ENCODE assay signal across 11 cellular contexts in the genomic region with DNA sequence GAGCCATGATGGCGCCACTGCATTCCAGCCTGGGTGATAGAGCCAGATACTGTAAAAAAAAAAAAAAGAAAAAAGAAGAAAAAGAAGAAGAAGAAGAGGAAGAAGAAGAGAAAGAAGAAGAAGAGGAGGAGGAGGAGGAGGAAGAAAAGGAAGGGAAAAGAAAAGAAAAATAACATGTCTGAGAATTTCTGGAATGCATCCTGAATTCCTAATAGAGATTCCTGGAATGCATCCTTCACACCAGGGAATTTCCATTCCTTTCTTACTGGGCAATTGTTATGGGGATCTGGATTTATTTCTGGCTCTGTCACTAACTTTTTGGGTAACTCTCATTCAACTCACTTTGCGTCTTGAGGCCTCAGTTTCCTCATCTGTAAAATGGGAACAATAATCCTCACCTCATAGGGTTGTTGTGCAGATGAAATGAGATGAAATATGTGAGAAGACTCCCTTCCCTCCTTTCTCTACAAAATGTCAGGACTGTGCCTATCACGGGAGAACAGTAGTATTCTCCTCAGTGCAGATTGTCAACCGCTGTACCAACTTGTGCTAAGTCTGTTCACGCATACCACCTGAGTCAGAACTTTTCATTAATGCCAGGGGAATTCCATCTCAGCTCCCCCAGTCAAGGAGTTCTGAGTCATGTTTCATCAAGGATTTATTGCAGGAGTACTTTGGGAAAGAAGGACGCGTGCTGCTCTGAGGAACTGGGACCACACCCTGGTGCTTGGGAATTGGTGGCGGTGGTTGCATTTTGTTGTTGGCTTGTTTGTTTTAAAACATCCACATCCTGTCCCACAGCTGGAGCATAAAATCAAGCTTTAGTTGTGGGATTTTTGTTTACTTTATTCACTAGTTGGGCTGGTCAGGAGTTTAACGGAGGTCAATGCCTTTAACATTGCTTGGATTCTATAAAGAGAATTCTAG. TPM values are rescaled to one million over a fixed set of nuclear protein-coding genes. Genes with fewer than 3 reads are reported as not detected.
DNase-seq lines count a peak whose midpoint lies in the region; ATAC-seq and TF ChIP-seq lines count a peak whose summit lies in the region.
"Had no signal": no experiment of that assay in that cellular context is flagged by ENCODE, and none has a peak within 500 bp of the region (broad histone marks: within the 10 kb centered on the region; RNA-seq: fewer than 3 reads in every experiment).

No MANE protein-coding gene starts in this region.

- no peaks in the 10 kb centered on the region for H3K36me3 Mint-ChIP-seq in activated naive CD4-positive, alpha-beta T cell treated with anti-CD3 and anti-CD28 coated beads, Interleukin-2, amount 50 U/mL, for 72 hours

- H3K27me3 ChIP-seq in A673 (replicated peaks; ENCODE audit: insufficient read depth, low read depth, low read length, poor library complexity) (no peaks in the 10 kb centered on the region), HUES48 (ENCODE audit: control insufficient read depth, insufficient read depth, low read length) (no peaks in the 10 kb centered on the region), lung (ENCODE audit: control insufficient read depth, insufficient read depth) (no peaks in the 10 kb centered on the region)
- H3K27me3 ChIP-seq: BE2C had no signal

- H3K9ac ChIP-seq in HUES48 (ENCODE audit: low read depth, low read length) = peak overlapping the region; percentile 22; the same call in 1 of the 2 replicates

- BruUV-seq in A673 (replicated peaks; lab: Mats Ljungman, UMichigan) = no TSS peak

- WGBS in lung, 2 donors = 53 to 64% methylated on average over 9 of the region's 9 CpGs

- peak; percentile 10 for DNase-seq in A673 (ENCODE audit: low spot score)
- DNase-seq in coronary artery (ENCODE audit: low spot score) = no peak
- DNase-seq in lung (ENCODE audit: low spot score) = no peak
- DNase-seq in KBM-7 = no peak
- DNase-seq in activated naive CD4-positive, alpha-beta T cell treated with anti-CD3 and anti-CD28 coated beads, Interleukin-2, amount 50 U/mL, for 72 hours (ENCODE audit: low spot score in 2 of 2) = no peak
- no peak for DNase-seq in stimulated activated CD4-positive, alpha-beta T cell treated with anti-CD3 and anti-CD28 coated beads, Interleukin-15, amount 100 ng/mL, for 24 hours
- DNase-seq in activated T-cell treated with anti-CD3 and anti-CD28 coated beads for 4 hours = no peak
- DNase-seq: BE2C, NCI-H1092 treated with DMSO at 0.1 percent for 48 hours had no signal

- no peaks in the 10 kb centered on the region for H3K4me1 ChIP-seq in A673 (ENCODE audit: insufficient read depth, low read length, poor library complexity, severe bottlenecking)
- peaks cover 25% of the 10 kb centered on the region for H3K4me1 ChIP-seq in HUES48 (ENCODE audit: control insufficient read depth, insufficient read depth, low read length)
- peaks cover 0 to 1% of the 10 kb centered on the region in 2 donors for H3K4me1 ChIP-seq in lung (ENCODE audit: control insufficient read depth in 2 of 2, insufficient read depth in 2 of 2, low read length in 2 of 2)
- H3K4me1 ChIP-seq: BE2C had no signal

- H3K27ac ChIP-seq in A673 (ENCODE audit: low read depth, low read length, poor library complexity, severe bottlenecking) (no peak overlapping the region), HUES48 (ENCODE audit: low read depth, low read length) (peak overlapping the region; percentile 61), coronary artery (peak overlapping the region; percentile 6 to 50), lung (ENCODE audit: low read depth in 1 of 2, low read length in 1 of 2) (no peak overlapping the region)

- TF ChIP-seq CTCF in A673 (conservative IDR thresholded peaks at IDR 0.05; ENCODE audit: low read depth, low read length) (no peak), coronary artery (IDR thresholded peaks at IDR 0.05) (no peak), lung (IDR thresholded peaks at IDR 0.05; ENCODE audit: control extremely low read depth, extremely low read depth) (no peak)

- H3K36me3 ChIP-seq in A673 (ENCODE audit: insufficient read depth, low read length, poor library complexity, severe bottlenecking) (no peaks in the 10 kb centered on the region), HUES48 (ENCODE audit: control insufficient read depth, insufficient read depth, low read length) (no peaks in the 10 kb centered on the region), lung (ENCODE audit: control insufficient read depth in 2 of 2, insufficient read depth in 2 of 2, low read length in 2 of 2) (no peaks in the 10 kb centered on the region)
- H3K36me3 ChIP-seq: BE2C had no signal

- H3K9me3 Mint-ChIP-seq in activated naive CD4-positive, alpha-beta T cell treated with anti-CD3 and anti-CD28 coated beads, Interleukin-2, amount 50 U/mL, for 72 hours = no peaks in the 10 kb centered on the region

- H3K4me3 ChIP-seq in A673 (ENCODE audit: low read depth, low read length, poor library complexity, severe bottlenecking) (no peak overlapping the region), HUES48 (ENCODE audit: low read depth, low read length) (no peak overlapping the region), coronary artery (peak overlapping the region; percentile 39), lung (no peak overlapping the region)

- no peak overlapping the region for H3K27ac Mint-ChIP-seq in activated naive CD4-positive, alpha-beta T cell treated with anti-CD3 and anti-CD28 coated beads, Interleukin-2, amount 50 U/mL, for 72 hours

- H3K9me3 ChIP-seq in A673 (ENCODE audit: low read depth, low read length, poor library complexity, severe bottlenecking) = no peaks in the 10 kb centered on the region
- no peaks in the 10 kb centered on the region; the same call in 1 of the 2 replicates for H3K9me3 ChIP-seq in HUES48 (ENCODE audit: control insufficient read depth, insufficient read depth, low read length)
- peaks cover 0 to 2% of the 10 kb centered on the region in 2 donors for H3K9me3 ChIP-seq in lung (ENCODE audit: control insufficient read depth in 2 of 2, insufficient read depth in 1 of 2, low read length in 1 of 2)
- H3K9me3 ChIP-seq: BE2C had no signal

- ATAC-seq in lung (ENCODE audit: insufficient read depth, low FRiP score) = peak; percentile 68
- no peak for ATAC-seq in activated naive CD4-positive, alpha-beta T cell treated with anti-CD3 and anti-CD28 coated beads, Interleukin-2, amount 50 U/mL, for 72 hours
- ATAC-seq: activated CD4-positive, CD25-positive, alpha-beta regulatory T cell treated with anti-CD3 and anti-CD28 coated beads, Interleukin-2, amount 50 U/mL, for 24 hours had no signal

- POLR2A ChIA-PET in A673 (lab: Charles Lee; ENCODE audit: low non-redundant PET) = no interaction called here

- in situ Hi-C loops in KBM-7 (cut with MboI; ENCODE audit: low pct_unique_long_range_greater_than_20kb, low sequenced_read_pairs) = no loop called here

- CTCF ChIA-PET in A673 (lab: Charles Lee) = no interaction called here

- intact Hi-C loops in A673 (cut with micrococcal nuclease; ENCODE audit: unreplicated experiment) = no loop called here

RNA-seq across cellular contexts. Expression of a gene that starts 42.4 kb away (rescaled TPM):
- total RNA-seq in A673 (2021) = 7.4 and 8.3 TPM in 2 replicates
- total RNA-seq in lung = 10 to 100 TPM; 23.2 to 47.0 TPM
- polyA plus RNA-seq in lung = 1 to 10 TPM; 2.9 to 4.8 TPM
- under 1 TPM in 1 of 2 donors, not detected in 1; 0.25 TPM for total RNA-seq in activated naive CD4-positive, alpha-beta T cell treated with anti-CD3 and anti-CD28 coated beads, Interleukin-2, amount 50 U/mL, for 72 hours

Comparison
In these comparisons a context has a peak if more than half of its experiments do, and no peak if none do; other contexts are left out.
1. H3K27ac ChIP-seq: peak in HUES48 (single experiment) and coronary artery (2 of 2); none in A673 (single experiment) and lung (0 of 2).